In genomic region chr7:56106108-56107073, GRCh38 we compare ENCODE assay signal across 1 cellular context.
A peak's percentile ranks its signal among the peaks of the same experiment; 100 is the strongest.
TF ChIP-seq lines count a peak whose summit lies in the region.

CHCHD2 (minus strand) TSS chr7:56106476; CDS start chr7:56106413, 63 bp downstream.

TF ChIP-seq in HEK293, 187 proteins besides CTCF, POLR2A, EP300 and RAD21 (continued from another document):
- TF ChIP-seq BCL6B (tag by site-specific recombination; IDR thresholded peaks at IDR 0.05) (no peak), PATZ1 (tag by site-specific recombination; IDR thresholded peaks at IDR 0.05) (peak; percentile 44), ZBTB11 (tag by site-specific recombination; conservative IDR thresholded peaks at IDR 0.05; ENCODE audit: low read depth) (peak; percentile 98), PBX3 (CRISPR knock-in tag; IDR thresholded peaks at IDR 0.05) (peak; percentile 92), ZNF174 (tag by site-specific recombination; IDR thresholded peaks at IDR 0.05) (no peak), ZNF112 (tag by site-specific recombination; IDR thresholded peaks at IDR 0.05) (no peak), SP2 (tag by site-specific recombination; IDR thresholded peaks at IDR 0.05) (peak; percentile 95), ZNF529 (tag by site-specific recombination; IDR thresholded peaks at IDR 0.05; ENCODE audit: insufficient replicate concordance) (no peak), GFI1B (tag by site-specific recombination; IDR thresholded peaks at IDR 0.05) (no peak), SETDB1 (IDR thresholded peaks at IDR 0.05; ENCODE audit: insufficient read length, low read length) (no peak), ZFHX2 (tag by site-specific recombination; conservative IDR thresholded peaks at IDR 0.05) (peak; percentile 81), GLIS1 (tag by site-specific recombination; IDR thresholded peaks at IDR 0.05) (peak; percentile 41; the same call in 1 of the 2 replicates), KLF10 (tag by site-specific recombination; IDR thresholded peaks at IDR 0.05) (no peak), ZNF266 (tag by site-specific recombination; IDR thresholded peaks at IDR 0.05; ENCODE audit: low read depth) (no peak), ZNF837 (tag by site-specific recombination; IDR thresholded peaks at IDR 0.05) (no peak), ZNF335 (tag by site-specific recombination; conservative IDR thresholded peaks at IDR 0.05) (peak; percentile 66), ZSCAN30 (tag by site-specific recombination; IDR thresholded peaks at IDR 0.05) (peak; percentile 62; the same call in 1 of the 2 replicates), SCRT2 (tag by site-specific recombination; IDR thresholded peaks at IDR 0.05) (no peak), KLF17 (tag by site-specific recombination; IDR thresholded peaks at IDR 0.05) (no peak), ZNF561 (tag by site-specific recombination; IDR thresholded peaks at IDR 0.05; ENCODE audit: borderline replicate concordance) (no peak), ZNF350 (tag by site-specific recombination; IDR thresholded peaks at IDR 0.05) (no peak), ZNF433 (tag by site-specific recombination; IDR thresholded peaks at IDR 0.05; ENCODE audit: low read depth) (no peak), ZNF555 (tag by site-specific recombination; conservative IDR thresholded peaks at IDR 0.05) (no peak), SP3 (tag by site-specific recombination; IDR thresholded peaks at IDR 0.05) (peak; percentile 56; the same call in 1 of the 2 replicates)
